16 cellular contexts compared by ENCODE assay signal in genomic region chr3:149375164-149375823, GRCh38. TPM values are rescaled to one million over a fixed set of nuclear protein-coding genes. Genes with fewer than 3 reads are reported as not detected.
DNase-seq lines count a peak whose midpoint lies in the region; ATAC-seq and TF ChIP-seq lines count a peak whose summit lies in the region.
"Had no signal": no experiment of that assay in that cellular context is flagged by ENCODE, and none has a peak within 500 bp of the region (broad histone marks: within the 10 kb centered on the region; RNA-seq: fewer than 3 reads in every experiment).

No MANE protein-coding gene starts in this region.

- intact Hi-C loops in testis (cut with DNase I; ENCODE audit: low total_unique reads), result no loop called here

- peak overlapping the region; percentile 62 to 76 for H3K4me3 ChIP-seq in cardiac fibroblast (replicated peaks in 1 of 2; ENCODE audit: low read depth in 2 of 2, low read length in 2 of 2)
- H3K4me3 ChIP-seq in lung, result peak overlapping the region; percentile 42
- H3K4me3 ChIP-seq in thoracic aorta, result peak overlapping the region; percentile 71
- H3K4me3 ChIP-seq in testis, result no peak overlapping the region
- H3K4me3 ChIP-seq: neural progenitor cell had no signal

- ATAC-seq in lung (ENCODE audit: insufficient read depth, low FRiP score) (no peak), thoracic aorta (ENCODE audit: insufficient number of reproducible peaks, low FRiP score, low read depth) (no peak)
- ATAC-seq: HCT116 had no signal

- H3K36me3 ChIP-seq in lung (ENCODE audit: control insufficient read depth in 2 of 2, insufficient read depth in 2 of 2, low read length in 2 of 2), result peaks cover 0 to 2% of the 10 kb centered on the region in 2 donors
- no peaks in the 10 kb centered on the region for H3K36me3 ChIP-seq in thoracic aorta
- no peaks in the 10 kb centered on the region for H3K36me3 ChIP-seq in testis (ENCODE audit: low read depth, missing control alignments)
- H3K36me3 ChIP-seq: neural progenitor cell had no signal

- DNase-seq in M059J (ENCODE audit: low read depth) (peak; percentile 61), cardiac fibroblast (ENCODE audit: low read depth in 2 of 2) (peak; percentile 51 to 61), lung (ENCODE audit: low spot score) (no peak), thoracic aorta (ENCODE audit: low spot score) (no peak), SK-N-DZ (ENCODE audit: low spot score) (no peak), 8988T (no peak), testis (no peak)
- DNase-seq in activated CD4-positive, CD25-positive, alpha-beta regulatory T cell treated with anti-CD3 and anti-CD28 coated beads, Interleukin-2, amount 50 U/mL, for 72 hours, result no peak
- DNase-seq: activated T-cell treated with anti-CD3 and anti-CD28 coated beads for 4 hours; DMS153; hippocampal formation; NCI-H1105 treated with DMSO at 0.1 percent for 48 hours; stimulated activated CD4-positive, alpha-beta T cell treated with anti-CD3 and anti-CD28 coated beads, Interleukin-4, amount 100 ng/mL, for 4 hours had no signal

- H3K4me1 ChIP-seq in lung (ENCODE audit: control insufficient read depth in 2 of 2, insufficient read depth in 2 of 2, low read length in 2 of 2), result peaks cover 10 to 11% of the 10 kb centered on the region in 2 donors
- H3K4me1 ChIP-seq in thoracic aorta (ENCODE audit: control insufficient read depth in 1 of 2, low read depth in 2 of 2), result peaks cover 20 to 66% of the 10 kb centered on the region in 2 donors
- H3K4me1 ChIP-seq in testis, result peaks cover 10% of the 10 kb centered on the region

- TF ChIP-seq CTCF in cardiac fibroblast (IDR thresholded peaks at IDR 0.05; ENCODE audit: low read depth, low read length) (no peak), lung (IDR thresholded peaks at IDR 0.05; ENCODE audit: control extremely low read depth, extremely low read depth) (no peak), thoracic aorta (IDR thresholded peaks at IDR 0.05) (no peak), testis (IDR thresholded peaks at IDR 0.05) (no peak)

- H3K27me3 ChIP-seq in lung (ENCODE audit: control insufficient read depth, insufficient read depth), result no peaks in the 10 kb centered on the region
- no peaks in the 10 kb centered on the region for H3K27me3 ChIP-seq in thoracic aorta (replicated peaks; ENCODE audit: insufficient read depth)
- H3K27me3 ChIP-seq in testis, result no peaks in the 10 kb centered on the region
- H3K27me3 ChIP-seq: neural progenitor cell had no signal

- WGBS in lung, 2 donors, result 63 to 72% methylated on average over 4 of the region's 4 CpGs
- 71 to 73% methylated on average over 4 of the region's 4 CpGs for WGBS in testis, 2 donors

- peak overlapping the region in 1 of 2 donors; percentile 60 for H3K27ac ChIP-seq in lung (ENCODE audit: low read depth in 1 of 2, low read length in 1 of 2)
- peak overlapping the region in 1 of 2 donors; percentile 70 for H3K27ac ChIP-seq in thoracic aorta
- peak overlapping the region in 1 of 2 donors; percentile 52 for H3K27ac ChIP-seq in testis
- H3K27ac ChIP-seq: neural progenitor cell had no signal

- no peak for TF ChIP-seq POLR2A in testis (IDR thresholded peaks at IDR 0.05)

- H3K9me3 ChIP-seq in lung (ENCODE audit: control insufficient read depth in 2 of 2, insufficient read depth in 1 of 2, low read length in 1 of 2) (peaks cover 0 to 2% of the 10 kb centered on the region in 2 donors), thoracic aorta (no peaks in the 10 kb centered on the region), testis (no peaks in the 10 kb centered on the region)

RNA-seq across cellular contexts. Expression of gene TM4SF1, which starts 2.2 kb away (rescaled TPM):
- total RNA-seq in M059J (2014; rRNA removed; shearing (Covaris generic)), result 188 and 207 TPM in 2 replicates
- total RNA-seq in lung, result 100 to 1,000 TPM; 177 to 281 TPM
- polyA plus RNA-seq in lung, result 100 to 1,000 TPM; 215 to 261 TPM
- 100 to 1,000 TPM; 227 to 342 TPM for total RNA-seq in thoracic aorta
- not detected in 2 replicates for polyA plus RNA-seq in SK-N-DZ (2014; cell fraction: cytosol; rRNA removed)
- not detected in 2 replicates for polyA plus RNA-seq in SK-N-DZ (2014; cell fraction: nucleus; rRNA removed)
- 10 to 100 TPM; 16.2 to 24.9 TPM for total RNA-seq in testis
- polyA plus RNA-seq in testis (ENCODE audit: insufficient read depth, low read depth, low replicate concordance), result 62.7 TPM
- total RNA-seq: T-helper 2 cell treated with Interferon-gamma antibody and Interleukin-4, amounts not matched to agents 100 ng/mL and 5 ng/mL, for 36 hours had no signal

RNA-seq across cellular contexts. Expression of gene TM4SF18, which starts 41.9 kb away (rescaled TPM):
- 19.7 and 25.4 TPM in 2 replicates for total RNA-seq in M059J (2014; rRNA removed; shearing (Covaris generic))
- total RNA-seq in lung (10 to 100 TPM in 1 of 2 donors, 1 to 10 TPM in 1; 4.4 to 28.5 TPM), thoracic aorta (1 to 10 TPM; 1.9 to 4.9 TPM), testis (1 to 10 TPM; 1.2 to 4.2 TPM)
- polyA plus RNA-seq in lung (1 to 10 TPM; 2.1 to 3.8 TPM), testis (ENCODE audit: insufficient read depth, low read depth, low replicate concordance) (3.1 TPM)
- polyA plus RNA-seq in SK-N-DZ (2014; cell fraction: cytosol; rRNA removed), result not detected in 2 replicates
- not detected in 2 replicates for polyA plus RNA-seq in SK-N-DZ (2014; cell fraction: nucleus; rRNA removed)
- total RNA-seq: T-helper 2 cell treated with Interferon-gamma antibody and Interleukin-4, amounts not matched to agents 100 ng/mL and 5 ng/mL, for 36 hours had no signal

Comparison
In these comparisons a context has a peak if more than half of its experiments do, and no peak if none do; other contexts are left out.
1. DNase-seq: peak in M059J (single experiment) and cardiac fibroblast (2 of 2); none in lung (single experiment), thoracic aorta (single experiment), SK-N-DZ (single experiment), 8988T (single experiment), activated CD4-positive, CD25-positive, alpha-beta regulatory T cell treated with anti-CD3 and anti-CD28 coated beads, Interleukin-2, amount 50 U/mL, for 72 hours (single experiment) and testis (single experiment).
2. H3K4me3 ChIP-seq: peak in cardiac fibroblast (2 of 2), lung (single experiment) and thoracic aorta (single experiment); none in testis (0 of 2).